Comparison of ENCODE assay signal across 22 cellular contexts in the genomic region with DNA sequence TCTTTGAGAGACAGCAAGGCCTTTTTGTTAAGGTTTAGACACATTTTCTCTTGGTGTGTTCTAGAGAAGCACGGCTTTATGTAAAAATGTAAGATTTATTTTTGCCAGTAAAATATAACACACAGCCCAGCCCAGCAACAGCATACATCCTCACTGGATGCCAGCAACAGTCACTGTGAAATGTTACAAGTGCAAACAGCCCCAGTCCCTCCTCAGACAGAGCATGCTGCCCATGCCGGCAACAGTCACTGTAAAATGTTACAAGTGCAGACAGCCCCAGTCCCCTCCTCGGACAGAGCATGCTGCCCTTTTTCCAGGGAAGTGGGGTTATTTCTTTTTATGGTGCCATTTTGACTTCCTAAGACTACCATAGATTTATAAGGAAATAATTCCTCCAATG.
A peak's percentile ranks its signal among the peaks of the same experiment; 100 is the strongest.
DNase-seq lines count a peak whose midpoint lies in the region; ATAC-seq, FAIRE-seq and TF ChIP-seq lines count a peak whose summit lies in the region.
"Had no signal": no experiment of that assay in that cellular context is flagged by ENCODE, and none has a peak within 500 bp of the region (broad histone marks: within the 10 kb centered on the region; RNA-seq: fewer than 3 reads in every experiment).

No MANE protein-coding gene starts in this region.

- WGBS in A549 (ENCODE audit: missing lambda C conversion rate), result 59% methylated on average over 3 of the region's 3 CpGs

- H3K4me1 ChIP-seq in A549 (peaks cover 62% of the 10 kb centered on the region), muscle layer of colon (ENCODE audit: insufficient read depth, low read length) (peaks cover 52% of the 10 kb centered on the region)
- H3K4me1 ChIP-seq in CD8-positive, alpha-beta memory T cell (ENCODE audit: insufficient read depth, low read length), result peaks cover 16% of the 10 kb centered on the region

- DNase-seq in A549 (ENCODE audit: low read depth in 1 of 2, low spot score in 1 of 2) (no peak), glutamatergic neuron (no peak), RKO (ENCODE audit: low spot score) (no peak), amygdala (lab: John Stamatoyannopoulos, UW) (no peak)
- no peak for DNase-seq in CD8-positive, alpha-beta memory T cell
- no peak for DNase-seq in stimulated activated effector memory CD8-positive, alpha-beta T cell treated with anti-CD3 and anti-CD28 coated beads, Interleukin-12 subunit alpha, Interleukin-12 subunit beta, amount 100 ng/mL, for 72 hours (ENCODE audit: low spot score in 2 of 2)
- DNase-seq: COR-L47, DMS 273 treated with DMSO at 0.1 percent for 48 hours, GDM1, HCEC 1CT, MV-4-11, NCI-H1417 treated with DMSO at 0.1 percent for 48 hours, NCI-H1930, NCI-H226, NCI-H524, RPMI8226, SIG-M5 had no signal

- POLR2A ChIA-PET in A549 (lab: Yijun Ruan, JAX), result no interaction called here
- POLR2A ChIA-PET in CD8-positive, alpha-beta memory T cell (lab: Charles Lee), result no interaction called here

- peak overlapping the region in 7 of 8 donors; percentile 1 to 69 (median 55) for H3K27ac Mint-ChIP-seq in CD8-positive, alpha-beta memory T cell
- H3K27ac Mint-ChIP-seq in stimulated activated effector memory CD8-positive, alpha-beta T cell treated with anti-CD3 and anti-CD28 coated beads, Interleukin-12 subunit alpha, Interleukin-12 subunit beta, amount 100 ng/mL, for 72 hours, result peak overlapping the region; percentile 2
- H3K27ac Mint-ChIP-seq in glutamatergic neuron (ENCODE audit: unreplicated experiment), result no peak overlapping the region
- H3K27ac Mint-ChIP-seq: GM23338 had no signal

- no peak overlapping the region for H3K9ac ChIP-seq in muscle layer of colon (ENCODE audit: low read length)
- H3K9ac ChIP-seq: BLaER1 treated with 17β-estradiol and CSF1 and Interleukin-3, amounts not matched to agents 10 nM and 100 nM; KMS-11 had no signal

- no peak overlapping the region; the same call in 2 of the 3 replicates for H3K4me2 ChIP-seq in A549
- H3K4me2 ChIP-seq: BLaER1 treated with 17β-estradiol and CSF1 and Interleukin-3, amounts not matched to agents 10 nM and 100 nM; GM23338; KMS-11 had no signal

- no peaks in the 10 kb centered on the region for H3K27me3 Mint-ChIP-seq in CD8-positive, alpha-beta memory T cell
- peaks cover 3% of the 10 kb centered on the region for H3K27me3 Mint-ChIP-seq in glutamatergic neuron (ENCODE audit: unreplicated experiment)

- CTCF ChIA-PET in A549 (lab: Yijun Ruan, JAX), result interaction anchor here (1.1 to 2.4 kb wide), 2 partner anchors 213 to 283 kb away, joined by 4 to 7 read pairs; no protein-coding TSS in a partner anchor
- CTCF ChIA-PET in CD8-positive, alpha-beta memory T cell (lab: Charles Lee), result no interaction called here

- H3K9me3 ChIP-seq in A549, result no peaks in the 10 kb centered on the region
- H3K9me3 ChIP-seq in CD8-positive, alpha-beta memory T cell (ENCODE audit: low read length), result no peaks in the 10 kb centered on the region
- no peaks in the 10 kb centered on the region for H3K9me3 ChIP-seq in muscle layer of colon (ENCODE audit: low read length)
- H3K9me3 ChIP-seq: BLaER1 treated with 17β-estradiol and CSF1 and Interleukin-3, amounts not matched to agents 10 nM and 100 nM had no signal

- no peak for TF ChIP-seq POLR2A in A549 (IDR thresholded peaks at IDR 0.05; ENCODE audit: low read length)

- peak overlapping the region; percentile 11 to 72; a peak in 4 of 6 replicates for H3K27ac ChIP-seq in A549
- H3K27ac ChIP-seq in CD8-positive, alpha-beta memory T cell (ENCODE audit: low read depth, low read length), result no peak overlapping the region
- H3K27ac ChIP-seq in muscle layer of colon (ENCODE audit: low read depth, low read length), result peak overlapping the region; percentile 17
- H3K27ac ChIP-seq: HL-60, KMS-11 had no signal

- no peaks in the 10 kb centered on the region for H3K9me3 Mint-ChIP-seq in CD8-positive, alpha-beta memory T cell
- H3K9me3 Mint-ChIP-seq in stimulated activated effector memory CD8-positive, alpha-beta T cell treated with anti-CD3 and anti-CD28 coated beads, Interleukin-12 subunit alpha, Interleukin-12 subunit beta, amount 100 ng/mL, for 72 hours, result no peaks in the 10 kb centered on the region
- H3K9me3 Mint-ChIP-seq in glutamatergic neuron (ENCODE audit: unreplicated experiment), result peaks cover 2% of the 10 kb centered on the region
- H3K9me3 Mint-ChIP-seq: GM23338 had no signal

- peaks cover 53 to 83% (median 77%) of the 10 kb centered on the region in 3 donors for H3K4me1 Mint-ChIP-seq in CD8-positive, alpha-beta memory T cell
- peaks cover 43% of the 10 kb centered on the region for H3K4me1 Mint-ChIP-seq in stimulated activated effector memory CD8-positive, alpha-beta T cell treated with anti-CD3 and anti-CD28 coated beads, Interleukin-12 subunit alpha, Interleukin-12 subunit beta, amount 100 ng/mL, for 72 hours
- H3K4me1 Mint-ChIP-seq in glutamatergic neuron (ENCODE audit: low read depth, unreplicated experiment), result peaks cover 20% of the 10 kb centered on the region

- H3K4me3 Mint-ChIP-seq in CD8-positive, alpha-beta memory T cell, result no peak overlapping the region
- no peak overlapping the region for H3K4me3 Mint-ChIP-seq in stimulated activated effector memory CD8-positive, alpha-beta T cell treated with anti-CD3 and anti-CD28 coated beads, Interleukin-12 subunit alpha, Interleukin-12 subunit beta, amount 100 ng/mL, for 72 hours
- no peak overlapping the region for H3K4me3 Mint-ChIP-seq in glutamatergic neuron (ENCODE audit: unreplicated experiment)
- H3K4me3 Mint-ChIP-seq: GM23338 had no signal

- no peaks in the 10 kb centered on the region for H3K36me3 ChIP-seq in CD8-positive, alpha-beta memory T cell (ENCODE audit: insufficient read depth, low read length)
- H3K36me3 ChIP-seq in muscle layer of colon (ENCODE audit: insufficient read depth, low read length), result no peaks in the 10 kb centered on the region

- no peak for TF ChIP-seq RAD21 in A549 (conservative IDR thresholded peaks at IDR 0.05 in 1 of 2, IDR thresholded peaks at IDR 0.05 in 1 of 2)

- peaks cover 0 to 16% (median 2%) of the 10 kb centered on the region in 3 donors for H3K36me3 Mint-ChIP-seq in CD8-positive, alpha-beta memory T cell
- no peaks in the 10 kb centered on the region for H3K36me3 Mint-ChIP-seq in stimulated activated effector memory CD8-positive, alpha-beta T cell treated with anti-CD3 and anti-CD28 coated beads, Interleukin-12 subunit alpha, Interleukin-12 subunit beta, amount 100 ng/mL, for 72 hours
- H3K36me3 Mint-ChIP-seq in glutamatergic neuron (ENCODE audit: unreplicated experiment), result no peaks in the 10 kb centered on the region

- ATAC-seq in A549, result no peak
- no peak for ATAC-seq in stimulated activated effector memory CD8-positive, alpha-beta T cell treated with anti-CD3 and anti-CD28 coated beads, Interleukin-12 subunit alpha, Interleukin-12 subunit beta, amount 100 ng/mL, for 72 hours
- ATAC-seq: GM23338 had no signal

- TF ChIP-seq EP300 in A549 (IDR thresholded peaks at IDR 0.05), result no peak

- FAIRE-seq in A549 (lab: Jason Lieb, UNC), result no peak

- H3K27me3 ChIP-seq in CD8-positive, alpha-beta memory T cell (ENCODE audit: insufficient read depth, low read length, poor library complexity, severe bottlenecking), result no peaks in the 10 kb centered on the region
- no peaks in the 10 kb centered on the region for H3K27me3 ChIP-seq in muscle layer of colon (ENCODE audit: control insufficient read depth in 1 of 2, insufficient read depth in 2 of 2, low read length in 2 of 2)
- H3K27me3 ChIP-seq: BLaER1 treated with 17β-estradiol and CSF1 and Interleukin-3, amounts not matched to agents 10 nM and 100 nM had no signal

- no peak overlapping the region for H3K4me3 ChIP-seq in A549
- no peak overlapping the region for H3K4me3 ChIP-seq in CD8-positive, alpha-beta memory T cell (ENCODE audit: low read length)
- no peak overlapping the region for H3K4me3 ChIP-seq in muscle layer of colon (ENCODE audit: low read depth in 1 of 2, low read length in 2 of 2)
- H3K4me3 ChIP-seq: BLaER1 treated with 17β-estradiol and CSF1 and Interleukin-3, amounts not matched to agents 10 nM and 100 nM; GM23338 had no signal

- no peak for TF ChIP-seq CTCF in A549 (IDR thresholded peaks at IDR 0.05)
- no peak for TF ChIP-seq CTCF in glutamatergic neuron (IDR thresholded peaks at IDR 0.05; ENCODE audit: partially characterized antibody, unreplicated experiment)

TF ChIP-seq in A549, 52 proteins besides CTCF, POLR2A, EP300 and RAD21:
- no peak for TF ChIP-seq FOXS1 (CRISPR knock-in tag; IDR thresholded peaks at IDR 0.05)
- TF ChIP-seq CBX2 (IDR thresholded peaks at IDR 0.05; ENCODE audit: borderline replicate concordance, low read depth), result no peak
- TF ChIP-seq RARB (CRISPR knock-in tag; IDR thresholded peaks at IDR 0.05), result no peak
- no peak for TF ChIP-seq CBX8 (IDR thresholded peaks at IDR 0.05)
- no peak for TF ChIP-seq CHD2 (IDR thresholded peaks at IDR 0.05; ENCODE audit: low read length, partially characterized antibody)
- TF ChIP-seq RCOR1 (IDR thresholded peaks at IDR 0.05; ENCODE audit: low read depth, low read length), result no peak
- no peak for TF ChIP-seq ESRRA (IDR thresholded peaks at IDR 0.05; ENCODE audit: borderline replicate concordance, low read length)
- TF ChIP-seq, protein P1, sequence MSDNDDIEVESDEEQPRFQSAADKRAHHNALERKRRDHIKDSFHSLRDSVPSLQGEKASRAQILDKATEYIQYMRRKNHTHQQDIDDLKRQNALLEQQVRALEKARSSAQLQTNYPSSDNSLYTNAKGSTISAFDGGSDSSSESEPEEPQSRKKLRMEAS (IDR thresholded peaks at IDR 0.05), result no peak
- TF ChIP-seq JUNB (IDR thresholded peaks at IDR 0.05), result no peak
- TF ChIP-seq, protein P2, sequence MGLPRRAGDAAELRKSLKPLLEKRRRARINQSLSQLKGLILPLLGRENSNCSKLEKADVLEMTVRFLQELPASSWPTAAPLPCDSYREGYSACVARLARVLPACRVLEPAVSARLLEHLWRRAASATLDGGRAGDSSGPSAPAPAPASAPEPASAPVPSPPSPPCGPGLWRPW (IDR thresholded peaks at IDR 0.05), result no peak
- TF ChIP-seq NPAS2 (CRISPR knock-in tag; IDR thresholded peaks at IDR 0.05; ENCODE audit: borderline replicate concordance), result no peak
- TF ChIP-seq, protein P3, sequence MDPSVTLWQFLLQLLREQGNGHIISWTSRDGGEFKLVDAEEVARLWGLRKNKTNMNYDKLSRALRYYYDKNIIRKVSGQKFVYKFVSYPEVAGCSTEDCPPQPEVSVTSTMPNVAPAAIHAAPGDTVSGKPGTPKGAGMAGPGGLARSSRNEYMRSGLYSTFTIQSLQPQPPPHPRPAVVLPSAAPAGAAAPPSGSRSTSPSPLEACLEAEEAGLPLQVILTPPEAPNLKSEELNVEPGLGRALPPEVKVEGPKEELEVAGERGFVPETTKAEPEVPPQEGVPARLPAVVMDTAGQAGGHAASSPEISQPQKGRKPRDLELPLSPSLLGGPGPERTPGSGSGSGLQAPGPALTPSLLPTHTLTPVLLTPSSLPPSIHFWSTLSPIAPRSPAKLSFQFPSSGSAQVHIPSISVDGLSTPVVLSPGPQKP (IDR thresholded peaks at IDR 0.05; ENCODE audit: low read depth, low read length), result no peak
